Comparison of ENCODE assay signal across 27 cellular contexts in genomic region chr4:37023504-37023903, GRCh38.
"Had no signal": no experiment of that assay in that cellular context is flagged by ENCODE, and none has a peak within 500 bp of the region (broad histone marks: within the 10 kb centered on the region; RNA-seq: fewer than 3 reads in every experiment).

No MANE protein-coding gene starts in this region.

- H3K36me3 Mint-ChIP-seq: mesothelial cell of epicardium; naive B cell; natural killer cell treated with Interleukin-12 subunit alpha and Interleukin-12 subunit beta and Interleukin-15 and Interleukin-18, amount 100 ng/mL, for 72 hours had no signal

- H2AFZ ChIP-seq: hepatocyte had no signal

- H3K27me3 Mint-ChIP-seq: naive B cell; natural killer cell treated with Interleukin-12 subunit alpha and Interleukin-12 subunit beta and Interleukin-15 and Interleukin-18, amount 100 ng/mL, for 72 hours; progenitor cell of endocrine pancreas; stimulated activated naive CD8-positive, alpha-beta T cell treated with anti-CD3 and anti-CD28 coated beads, Interleukin-15, amount 100 ng/mL, for 72 hours had no signal

- FAIRE-seq: frontal cortex, kidney, pancreas, small intestine had no signal

- H3K79me2 ChIP-seq: hepatocyte had no signal

- H3K4me3 ChIP-seq: dorsolateral prefrontal cortex, hepatocyte, left lung, mucosa of descending colon, pancreas, right lobe of liver, suprapubic skin, transverse colon, upper lobe of right lung, uterus had no signal

- H3K4me2 ChIP-seq: hepatocyte had no signal

- H3K9me3 ChIP-seq: left lung, mucosa of descending colon, neutrophil, pancreas, right lobe of liver, suprapubic skin, transverse colon, upper lobe of right lung, uterus had no signal

- H3K36me3 ChIP-seq: left lung, neutrophil, pancreas, right lobe of liver, suprapubic skin, transverse colon, upper lobe of right lung, uterus had no signal

- H3K9me3 Mint-ChIP-seq: mesothelial cell of epicardium had no signal

- H3K27me3 ChIP-seq: dorsolateral prefrontal cortex, hepatocyte, left lung, neutrophil, pancreas, right lobe of liver, suprapubic skin, transverse colon, upper lobe of right lung, uterus had no signal

- H3K4me1 ChIP-seq: left lung, pancreas, right lobe of liver, suprapubic skin, transverse colon, upper lobe of right lung, uterus had no signal

- ATAC-seq: left cardiac atrium; left lung; mucosa of descending colon; natural killer cell treated with Interleukin-12 subunit alpha and Interleukin-12 subunit beta and Interleukin-15 and Interleukin-18, amount 100 ng/mL, for 72 hours; pancreas; right lobe of liver; stimulated activated naive CD8-positive, alpha-beta T cell treated with anti-CD3 and anti-CD28 coated beads, Interleukin-15, amount 100 ng/mL, for 72 hours; upper lobe of right lung had no signal

- H3K27ac Mint-ChIP-seq: mesothelial cell of epicardium; natural killer cell treated with Interleukin-12 subunit alpha and Interleukin-12 subunit beta and Interleukin-15 and Interleukin-18, amount 100 ng/mL, for 72 hours; progenitor cell of endocrine pancreas; stimulated activated naive CD8-positive, alpha-beta T cell treated with anti-CD3 and anti-CD28 coated beads, Interleukin-15, amount 100 ng/mL, for 72 hours had no signal

- DNase-seq: dorsolateral prefrontal cortex; effector CD4-positive, alpha-beta T cell; head of caudate nucleus; kidney; left cardiac atrium; left lung; mesenchymal stem cell; mucosa of descending colon; naive B cell; pancreas; right lobe of liver; small intestine; stimulated activated CD4-positive, alpha-beta T cell treated with anti-CD3 and anti-CD28 coated beads, Interleukin-15, amount 100 ng/mL, for 24 hours; stimulated activated CD4-positive, alpha-beta T cell treated with anti-CD3 and anti-CD28 coated beads, Interleukin-2, amount 100 ng/mL, for 48 hours; stimulated activated naive CD4-positive, alpha-beta T cell; stimulated activated naive CD8-positive, alpha-beta T cell treated with anti-CD3 and anti-CD28 coated beads, Interleukin-15, amount 100 ng/mL, for 72 hours; transverse colon; upper lobe of right lung; uterus had no signal

- H3K4me3 Mint-ChIP-seq: mesothelial cell of epicardium; naive B cell; natural killer cell treated with Interleukin-12 subunit alpha and Interleukin-12 subunit beta and Interleukin-15 and Interleukin-18, amount 100 ng/mL, for 72 hours; neural crest cell; stimulated activated naive CD8-positive, alpha-beta T cell treated with anti-CD3 and anti-CD28 coated beads, Interleukin-15, amount 100 ng/mL, for 72 hours had no signal

- H3K4me1 Mint-ChIP-seq: mesothelial cell of epicardium; naive B cell; neural crest cell; stimulated activated naive CD8-positive, alpha-beta T cell treated with anti-CD3 and anti-CD28 coated beads, Interleukin-15, amount 100 ng/mL, for 72 hours had no signal

- H3K27ac ChIP-seq: dorsolateral prefrontal cortex, hepatocyte, left lung, neutrophil, pancreas, right lobe of liver, suprapubic skin, transverse colon, upper lobe of right lung, uterus had no signal
